Comparison of ENCODE assay signal across 15 cellular contexts in the genomic region with DNA sequence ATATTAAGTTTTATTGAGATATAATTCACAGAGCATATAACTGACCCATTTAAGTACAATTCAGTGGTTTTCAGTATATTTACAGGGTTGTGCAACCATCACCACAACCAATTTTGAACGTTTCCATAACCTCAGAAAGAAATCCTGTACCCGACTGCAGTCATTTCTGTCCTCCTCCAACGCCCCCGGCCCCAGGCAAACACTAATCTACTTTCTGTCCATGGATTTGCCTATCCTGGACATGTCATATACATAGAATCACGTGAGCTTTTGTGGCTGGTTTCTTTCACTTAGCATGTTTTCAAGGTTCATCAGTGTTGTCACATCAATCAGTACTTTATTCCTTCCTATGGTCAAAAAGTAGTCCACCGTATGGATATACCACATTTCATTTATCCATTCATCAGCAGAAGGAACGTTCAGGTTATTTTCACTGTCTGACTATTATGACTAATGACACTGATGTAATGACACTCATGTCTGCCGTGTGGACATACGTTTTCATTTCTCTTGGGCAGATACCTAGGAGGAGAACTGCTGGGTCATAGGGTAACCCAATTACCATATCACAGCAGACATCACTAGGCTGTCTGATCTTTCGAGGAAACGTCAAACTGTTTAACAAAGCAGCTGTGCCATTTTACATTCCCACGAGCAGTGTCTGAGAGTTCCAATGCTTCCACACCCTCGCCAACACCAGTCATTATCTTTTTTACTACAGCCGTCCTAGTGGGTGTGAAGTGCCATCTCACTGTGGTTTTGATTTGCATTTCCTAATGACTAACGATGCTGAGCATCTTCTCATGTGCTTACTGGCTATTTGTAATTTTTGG. TPM values are rescaled to one million over a fixed set of nuclear protein-coding genes. Genes with fewer than 3 reads are reported as not detected.
DNase-seq lines count a peak whose midpoint lies in the region; ATAC-seq, FAIRE-seq and TF ChIP-seq lines count a peak whose summit lies in the region.
"Had no signal": no experiment of that assay in that cellular context is flagged by ENCODE, and none has a peak within 500 bp of the region (broad histone marks: within the 10 kb centered on the region; RNA-seq: fewer than 3 reads in every experiment).

No MANE protein-coding gene starts in this region.

- no peak overlapping the region for H3K4me2 ChIP-seq in astrocyte (ENCODE audit: low read length)

- peaks cover 6% of the 10 kb centered on the region for H4K20me1 ChIP-seq in astrocyte (ENCODE audit: insufficient read depth, low read length)

- H3K9ac ChIP-seq in astrocyte (ENCODE audit: low read length): no peak overlapping the region

- no peaks in the 10 kb centered on the region for H3K79me2 ChIP-seq in astrocyte (ENCODE audit: insufficient read depth, low read length)

- POLR2A ChIA-PET in Caco-2 (lab: Charles Lee): no interaction called here

- no peak overlapping the region for H2AFZ ChIP-seq in astrocyte (ENCODE audit: low read depth, low read length)

- H3K4me3 ChIP-seq in astrocyte (ENCODE audit: insufficient read depth, low read depth, low read length): no peak overlapping the region
- H3K4me3 ChIP-seq in Caco-2 (ENCODE audit: low read depth, low read length): no peak overlapping the region
- H3K4me3 ChIP-seq: A549, HAP-1, ovary had no signal

- no peak for DNase-seq in activated CD4-positive, alpha-beta T cell treated with anti-CD3 and anti-CD28 coated beads, Interleukin-2, amount 10 ng/mL, durations not matched to agents 24 days and 14 days
- no peak for DNase-seq in activated CD4-positive, alpha-beta T cell treated with anti-CD3 and anti-CD28 coated beads, Interleukin-2, amount 50 U/mL, for 4 hours
- DNase-seq in SK-N-DZ (ENCODE audit: low spot score): peak; percentile 95
- DNase-seq in astrocyte (ENCODE audit: low read depth): no peak
- peak in 2 of 3 experiments; percentile 27 to 28 for DNase-seq in stimulated activated CD4-positive, alpha-beta T cell treated with anti-CD3 and anti-CD28 coated beads, TNF-alpha, amount 100 ng/mL, for 24 hours (ENCODE audit: low read depth in 3 of 3)
- no peak for DNase-seq in Caco-2
- DNase-seq in GM03348 (ENCODE audit: low spot score): no peak
- DNase-seq: EL, NCI-H1436 treated with DMSO at 0.1 percent for 48 hours, ovary had no signal

- no peaks in the 10 kb centered on the region for H3K27me3 Mint-ChIP-seq in activated CD4-positive, alpha-beta T cell treated with anti-CD3 and anti-CD28 coated beads, Interleukin-2, amount 10 ng/mL, durations not matched to agents 24 days and 14 days
- H3K27me3 Mint-ChIP-seq in astrocyte (ENCODE audit: low read depth, unreplicated experiment) (no peaks in the 10 kb centered on the region), Caco-2 (ENCODE audit: insufficient read depth, unreplicated experiment) (no peaks in the 10 kb centered on the region)
- H3K27me3 Mint-ChIP-seq: brain had no signal

- no peak for ATAC-seq in HG03442 (IDR thresholded peaks at IDR 0.05; ENCODE audit: unreplicated experiment)
- ATAC-seq: A549 had no signal

- H3K9me3 Mint-ChIP-seq in activated CD4-positive, alpha-beta T cell treated with anti-CD3 and anti-CD28 coated beads, Interleukin-2, amount 10 ng/mL, durations not matched to agents 24 days and 14 days: no peaks in the 10 kb centered on the region
- H3K9me3 Mint-ChIP-seq in astrocyte (ENCODE audit: unreplicated experiment): no peaks in the 10 kb centered on the region
- H3K9me3 Mint-ChIP-seq in Caco-2 (ENCODE audit: unreplicated experiment): no peaks in the 10 kb centered on the region

- intact Hi-C loops in activated CD4-positive, alpha-beta T cell treated with anti-CD3 and anti-CD28 coated beads, Interleukin-2, amount 10 ng/mL, durations not matched to agents 24 days and 14 days (cut with micrococcal nuclease): loop anchor here (2.0 kb wide), 6 partner anchors 30 to 258 kb away; a partner anchor contains a TSS
- intact Hi-C loops in Caco-2 (cut with micrococcal nuclease; ENCODE audit: unreplicated experiment): no loop called here

- no peak for TF ChIP-seq CTCF in astrocyte (IDR thresholded peaks at IDR 0.05; ENCODE audit: insufficient read depth, low read depth, low read length)
- no peak for TF ChIP-seq CTCF in Caco-2 (IDR thresholded peaks at IDR 0.05; ENCODE audit: insufficient read depth in 1 of 2, low read depth in 1 of 2, low read length in 1 of 2, severe bottlenecking in 1 of 2, unreplicated experiment in 1 of 2)

- no peak overlapping the region for H3K27ac ChIP-seq in astrocyte (ENCODE audit: low read depth, low read length)
- H3K27ac ChIP-seq: ovary had no signal

- H3K36me3 Mint-ChIP-seq in activated CD4-positive, alpha-beta T cell treated with anti-CD3 and anti-CD28 coated beads, Interleukin-2, amount 10 ng/mL, durations not matched to agents 24 days and 14 days (ENCODE audit: low read depth): peaks cover 38% of the 10 kb centered on the region
- H3K36me3 Mint-ChIP-seq in astrocyte (ENCODE audit: low read depth, unreplicated experiment) (peaks cover 16% of the 10 kb centered on the region), Caco-2 (ENCODE audit: insufficient read depth, unreplicated experiment) (peaks cover 15% of the 10 kb centered on the region)

- CTCF ChIA-PET in Caco-2 (lab: Charles Lee): no interaction called here

- peaks cover 22% of the 10 kb centered on the region for H3K4me1 ChIP-seq in astrocyte (ENCODE audit: insufficient read depth, low read length)
- H3K4me1 ChIP-seq in Caco-2: peaks cover 13% of the 10 kb centered on the region
- H3K4me1 ChIP-seq: HAP-1 had no signal

- H3K9me3 ChIP-seq in astrocyte (ENCODE audit: insufficient read depth, low read depth, low read length) (no peaks in the 10 kb centered on the region), Caco-2 (no peaks in the 10 kb centered on the region)
- H3K9me3 ChIP-seq: A549, HAP-1, ovary had no signal

- H3K36me3 ChIP-seq in astrocyte (ENCODE audit: insufficient read depth, low read length) (peaks cover 2% of the 10 kb centered on the region), Caco-2 (ENCODE audit: control insufficient read depth, insufficient read depth, low read length) (no peaks in the 10 kb centered on the region)
- H3K36me3 ChIP-seq: HAP-1, ovary had no signal

- no TSS peak for BruUV-seq in Caco-2 (replicated peaks; lab: Mats Ljungman, UMichigan)

- peaks cover 30% of the 10 kb centered on the region for H3K4me1 Mint-ChIP-seq in activated CD4-positive, alpha-beta T cell treated with anti-CD3 and anti-CD28 coated beads, Interleukin-2, amount 10 ng/mL, durations not matched to agents 24 days and 14 days
- H3K4me1 Mint-ChIP-seq in astrocyte (ENCODE audit: low read depth, unreplicated experiment): peaks cover 32% of the 10 kb centered on the region
- peaks cover 9% of the 10 kb centered on the region for H3K4me1 Mint-ChIP-seq in Caco-2 (ENCODE audit: low read depth, unreplicated experiment)

- FAIRE-seq in astrocyte (lab: Jason Lieb, UNC): peak; percentile 13
- FAIRE-seq: A549, kidney had no signal

- peak overlapping the region; percentile 8 for H3K4me3 Mint-ChIP-seq in activated CD4-positive, alpha-beta T cell treated with anti-CD3 and anti-CD28 coated beads, Interleukin-2, amount 10 ng/mL, durations not matched to agents 24 days and 14 days
- H3K4me3 Mint-ChIP-seq in astrocyte (ENCODE audit: unreplicated experiment) (no peak overlapping the region), Caco-2 (ENCODE audit: unreplicated experiment) (no peak overlapping the region)
- H3K4me3 Mint-ChIP-seq: brain had no signal

- no peaks in the 10 kb centered on the region for H3K27me3 ChIP-seq in astrocyte (ENCODE audit: insufficient read depth, low read length)
- no peaks in the 10 kb centered on the region for H3K27me3 ChIP-seq in Caco-2 (replicated peaks; ENCODE audit: control insufficient read depth, insufficient read depth, low read length)
- H3K27me3 ChIP-seq: ovary had no signal

- peak overlapping the region; percentile 59 for H3K27ac Mint-ChIP-seq in activated CD4-positive, alpha-beta T cell treated with anti-CD3 and anti-CD28 coated beads, Interleukin-2, amount 10 ng/mL, durations not matched to agents 24 days and 14 days
- no peak overlapping the region for H3K27ac Mint-ChIP-seq in astrocyte (ENCODE audit: unreplicated experiment)
- no peak overlapping the region for H3K27ac Mint-ChIP-seq in Caco-2 (ENCODE audit: unreplicated experiment)

RNA-seq across cellular contexts. Expression of a gene that starts 30.8 kb away (rescaled TPM):
- 158 and 162 TPM in 2 replicates for total RNA-seq in activated CD4-positive, alpha-beta T cell treated with anti-CD3 and anti-CD28 coated beads, Interleukin-2, amount 10 ng/mL, durations not matched to agents 24 days and 14 days
- polyA plus RNA-seq in SK-N-DZ (2014; cell fraction: cytosol; rRNA removed): 90.9 and 96.7 TPM in 2 replicates
- 51.6 and 56.6 TPM in 2 replicates for polyA plus RNA-seq in SK-N-DZ (2014; cell fraction: nucleus; rRNA removed)
- total RNA-seq in astrocyte (80.0 and 81.4 TPM in 2 replicates), Caco-2 (2022) (95.4 and 95.6 TPM in 2 replicates)

RNA-seq across cellular contexts. Expression of a gene that starts 30.9 kb away (rescaled TPM):
- total RNA-seq in activated CD4-positive, alpha-beta T cell treated with anti-CD3 and anti-CD28 coated beads, Interleukin-2, amount 10 ng/mL, durations not matched to agents 24 days and 14 days: 10.1 and 11.3 TPM in 2 replicates
- polyA plus RNA-seq in SK-N-DZ (2014; cell fraction: cytosol; rRNA removed): 12.1 and 18.6 TPM in 2 replicates
- polyA plus RNA-seq in SK-N-DZ (2014; cell fraction: nucleus; rRNA removed): 11.0 and 14.0 TPM in 2 replicates
- 3.9 TPM in 2 replicates for total RNA-seq in astrocyte
- total RNA-seq in Caco-2 (2022): 10.0 and 10.8 TPM in 2 replicates

Comparison
In these comparisons a context has a peak if more than half of its experiments do, and no peak if none do; other contexts are left out.
1. DNase-seq: peak in SK-N-DZ (single experiment) and stimulated activated CD4-positive, alpha-beta T cell treated with anti-CD3 and anti-CD28 coated beads, TNF-alpha, amount 100 ng/mL, for 24 hours (2 of 3); none in activated CD4-positive, alpha-beta T cell treated with anti-CD3 and anti-CD28 coated beads, Interleukin-2, amount 10 ng/mL, durations not matched to agents 24 days and 14 days (single experiment), activated CD4-positive, alpha-beta T cell treated with anti-CD3 and anti-CD28 coated beads, Interleukin-2, amount 50 U/mL, for 4 hours (0 of 2), astrocyte (single experiment), Caco-2 (0 of 2) and GM03348 (single experiment).